In the genomic region with DNA sequence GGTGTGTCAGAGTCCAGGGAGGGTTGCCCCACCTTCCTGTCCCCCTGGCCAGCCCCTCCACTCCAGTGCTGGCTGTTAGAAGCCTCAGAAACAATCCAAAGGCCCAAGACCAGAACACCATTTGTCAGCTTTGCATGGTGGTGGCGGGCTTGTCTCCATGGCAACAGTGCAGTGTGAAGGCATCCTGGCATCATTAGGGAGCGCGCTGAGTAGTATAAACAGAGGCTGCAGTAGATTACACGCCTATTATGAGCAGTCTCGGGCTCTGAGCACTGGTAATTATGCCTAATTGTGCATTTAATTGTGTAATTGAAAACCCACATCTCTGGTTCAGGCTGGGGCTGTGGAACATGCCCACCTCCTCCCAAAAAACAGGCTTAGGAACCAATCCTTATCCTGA, we compare ENCODE assay signal across 19 cellular contexts. TPM values are rescaled to one million over a fixed set of nuclear protein-coding genes. Genes with fewer than 3 reads are reported as not detected.
DNase-seq lines count a peak whose midpoint lies in the region; ATAC-seq and TF ChIP-seq lines count a peak whose summit lies in the region.
"Had no signal": no experiment of that assay in that cellular context is flagged by ENCODE, and none has a peak within 500 bp of the region (broad histone marks: within the 10 kb centered on the region; RNA-seq: fewer than 3 reads in every experiment).

No MANE protein-coding gene starts in this region.

- peaks cover 21% of the 10 kb centered on the region for H3K4me1 Mint-ChIP-seq in glutamatergic neuron (ENCODE audit: low read depth, unreplicated experiment)
- H3K4me1 Mint-ChIP-seq: activated CD4-positive, alpha-beta T cell treated with anti-CD3 and anti-CD28 coated beads for 36 hours had no signal

- no peak overlapping the region for H3K4me3 Mint-ChIP-seq in glutamatergic neuron (ENCODE audit: unreplicated experiment)
- H3K4me3 Mint-ChIP-seq: activated CD4-positive, alpha-beta T cell treated with anti-CD3 and anti-CD28 coated beads for 36 hours; activated T-cell treated with anti-CD3 and anti-CD28 coated beads, Interleukin-2, amount 50 U/mL, for 4 hours; HFFc6; T-helper 2 cell treated with Interferon-gamma antibody and Interleukin-4, amounts not matched to agents 5 μg/mL and 100 μg/mL, for 36 hours had no signal

- H4K20me1 ChIP-seq in OCI-LY7 (ENCODE audit: insufficient read depth, low read length), result no peaks in the 10 kb centered on the region

- no peak overlapping the region for H2AFZ ChIP-seq in OCI-LY7 (ENCODE audit: low read length)

- no TSS peak for BruUV-seq in OCI-LY7 (replicated peaks; lab: Mats Ljungman, UMichigan)

- H3K36me3 Mint-ChIP-seq in glutamatergic neuron (ENCODE audit: unreplicated experiment), result no peaks in the 10 kb centered on the region

- peaks cover 2% of the 10 kb centered on the region for H3K9me3 Mint-ChIP-seq in glutamatergic neuron (ENCODE audit: unreplicated experiment)
- H3K9me3 Mint-ChIP-seq: activated T-cell treated with anti-CD3 and anti-CD28 coated beads, Interleukin-2, amount 50 U/mL, for 4 hours; HFFc6; T-helper 2 cell treated with Interferon-gamma antibody and Interleukin-4, amounts not matched to agents 5 μg/mL and 100 μg/mL, for 36 hours had no signal

- no peaks in the 10 kb centered on the region for H3K79me2 ChIP-seq in OCI-LY7 (ENCODE audit: insufficient read depth, low read depth, low read length)

- intact Hi-C loops in OCI-LY7 (cut with micrococcal nuclease; ENCODE audit: unreplicated experiment), result no loop called here

- no peaks in the 10 kb centered on the region for H3K36me3 ChIP-seq in SJCRH30
- no peaks in the 10 kb centered on the region for H3K36me3 ChIP-seq in OCI-LY7 (ENCODE audit: insufficient read depth, low read length)
- H3K36me3 ChIP-seq: ovary had no signal

- no peak overlapping the region for H3K4me3 ChIP-seq in SJCRH30
- H3K4me3 ChIP-seq in OCI-LY7 (ENCODE audit: low read depth, low read length, poor library complexity, severe bottlenecking), result no peak overlapping the region
- H3K4me3 ChIP-seq: A549, ovary, testis had no signal

- H3K27me3 ChIP-seq in SJCRH30, result no peaks in the 10 kb centered on the region
- H3K27me3 ChIP-seq: ovary, testis had no signal

- H3K27ac Mint-ChIP-seq in glutamatergic neuron (ENCODE audit: unreplicated experiment), result no peak overlapping the region
- H3K27ac Mint-ChIP-seq: activated CD4-positive, alpha-beta T cell treated with anti-CD3 and anti-CD28 coated beads for 36 hours; HFFc6; T-helper 2 cell treated with Interferon-gamma antibody and Interleukin-4, amounts not matched to agents 5 μg/mL and 100 μg/mL, for 36 hours had no signal

- POLR2A ChIA-PET in GM10248 (lab: Yijun Ruan, JAX), result no interaction called here
- POLR2A ChIA-PET in OCI-LY7 (lab: Charles Lee), result no interaction called here

- H3K27ac ChIP-seq in SJCRH30 (peak overlapping the region; percentile 86), substantia nigra (ENCODE audit: low read depth, low read length, poor library complexity, severe bottlenecking) (peak overlapping the region; percentile 32), OCI-LY7 (ENCODE audit: low read depth, low read length, poor library complexity, severe bottlenecking) (no peak overlapping the region)
- H3K27ac ChIP-seq: A549, ovary, RWPE1, testis had no signal

- TF ChIP-seq CTCF in glutamatergic neuron (IDR thresholded peaks at IDR 0.05; ENCODE audit: partially characterized antibody, unreplicated experiment) (no peak), GM10248 (IDR thresholded peaks at IDR 0.05; ENCODE audit: control extremely low read depth, extremely low read depth, low read depth, missing control alignments) (no peak), OCI-LY7 (conservative IDR thresholded peaks at IDR 0.05; ENCODE audit: low read length) (no peak)

- DNase-seq in NCI-H524 (lab: John Stamatoyannopoulos, UW), result peak; percentile 10 to 22
- no peak for DNase-seq in NCI-H524 treated with DMSO at 0.1 percent for 48 hours (lab: John Stamatoyannopoulos, UW)
- DNase-seq in SJCRH30, result peak; percentile 98
- DNase-seq in glutamatergic neuron, result peak; percentile 37
- peak in 19 of 49 donors; percentile 4 to 71 (median 35) for DNase-seq in substantia nigra (lab: John Stamatoyannopoulos, UW)
- DNase-seq in GM10248 (ENCODE audit: extremely low spot score), result no peak
- no peak for DNase-seq in OCI-LY7 (ENCODE audit: low spot score)
- DNase-seq: activated CD4-positive, alpha-beta T cell treated with anti-CD3 and anti-CD28 coated beads for 36 hours; activated T-cell treated with anti-CD3 and anti-CD28 coated beads, Interleukin-2, amount 50 U/mL, for 4 hours; HFFc6; mesenchymal stem cell; NCI-H446; ovary; testis had no signal

- ATAC-seq in HG03159 (IDR thresholded peaks at IDR 0.05; ENCODE audit: unreplicated experiment), result no peak
- ATAC-seq: A549; activated CD4-positive, alpha-beta T cell treated with anti-CD3 and anti-CD28 coated beads for 36 hours; activated T-cell treated with anti-CD3 and anti-CD28 coated beads, Interleukin-2, amount 50 U/mL, for 4 hours had no signal

- CTCF ChIA-PET in GM10248 (lab: Yijun Ruan, JAX) (interaction anchor here (0.9 to 1.0 kb wide), 2 partner anchors 44 to 147 kb away, joined by 3 to 4 read pairs; no protein-coding TSS in a partner anchor), OCI-LY7 (lab: Charles Lee; ENCODE audit: unreplicated experiment) (no interaction called here)

- no peaks in the 10 kb centered on the region for H3K9me3 ChIP-seq in SJCRH30 (replicated peaks)
- no peaks in the 10 kb centered on the region for H3K9me3 ChIP-seq in OCI-LY7 (ENCODE audit: low read length)
- H3K9me3 ChIP-seq: A549, ovary, testis had no signal

- H3K4me2 ChIP-seq in OCI-LY7 (ENCODE audit: low read length), result no peak overlapping the region
- H3K4me2 ChIP-seq: A549 had no signal

- no peaks in the 10 kb centered on the region for H3K9me2 ChIP-seq in OCI-LY7 (ENCODE audit: insufficient read depth, low read length)

- peaks cover 2% of the 10 kb centered on the region for H3K27me3 Mint-ChIP-seq in glutamatergic neuron (ENCODE audit: unreplicated experiment)
- H3K27me3 Mint-ChIP-seq: activated CD4-positive, alpha-beta T cell treated with anti-CD3 and anti-CD28 coated beads for 36 hours had no signal

- H3K4me1 ChIP-seq in SJCRH30 (peaks cover 28% of the 10 kb centered on the region), OCI-LY7 (ENCODE audit: insufficient read depth, low read length, poor library complexity, severe bottlenecking) (no peaks in the 10 kb centered on the region)
- H3K4me1 ChIP-seq: testis had no signal

RNA-seq across cellular contexts. Expression of gene NKAIN1, which starts 11.8 kb away (rescaled TPM):
- 20.2 and 20.9 TPM in 2 replicates for total RNA-seq in SJCRH30 (2014; rRNA removed; shearing (Covaris generic))
- total RNA-seq in glutamatergic neuron (ENCODE audit: unreplicated experiment), result 263 TPM
- total RNA-seq in OCI-LY7 (2014; rRNA removed; shearing (Covaris generic)), result not detected in 2 replicates
- not detected in 2 replicates for total RNA-seq in OCI-LY7 (2022)
- total RNA-seq: activated CD4-positive, alpha-beta T cell treated with anti-CD3 and anti-CD28 coated beads for 36 hours; dermis microvascular lymphatic vessel endothelial cell; HFFc6 had no signal

Comparison
In these comparisons a context has a peak if more than half of its experiments do, and no peak if none do; other contexts are left out.
1. DNase-seq: peak in NCI-H524 (2 of 2), SJCRH30 (2 of 2) and glutamatergic neuron (single experiment); none in NCI-H524 treated with DMSO at 0.1 percent for 48 hours (single experiment), GM10248 (single experiment) and OCI-LY7 (single experiment).
2. RNA of gene NKAIN1, which starts 11.8 kb away (total RNA-seq): 263 TPM in glutamatergic neuron (single experiment) and 20.2 to 20.9 TPM in SJCRH30; not detected in OCI-LY7; every median in the first group is over 10 times any median in the second.